Comparison of ENCODE assay signal across 20 cellular contexts in the genomic region with DNA sequence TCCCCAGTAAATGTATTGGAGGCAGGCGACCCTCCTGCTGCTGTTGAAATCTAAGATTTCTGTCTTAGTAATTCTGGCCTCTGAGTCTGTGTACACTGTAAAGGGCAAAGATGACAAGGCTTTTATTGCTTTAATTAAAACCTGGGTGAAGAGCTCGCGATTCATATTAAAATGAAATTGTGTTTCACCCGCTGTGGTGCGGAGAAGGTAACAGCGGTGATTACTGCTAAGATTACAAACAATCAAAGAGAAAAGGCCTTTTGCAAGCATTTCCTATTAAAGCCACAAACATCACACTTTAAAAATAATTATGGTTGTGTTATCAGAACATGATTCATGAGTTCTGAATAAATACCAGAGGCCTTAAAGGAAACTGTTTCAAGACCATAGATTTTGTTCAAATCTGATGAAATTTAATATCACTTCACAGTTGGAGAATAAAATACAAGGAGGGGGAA.
A peak's percentile ranks its signal among the peaks of the same experiment; 100 is the strongest.
DNase-seq lines count a peak whose midpoint lies in the region; ATAC-seq and TF ChIP-seq lines count a peak whose summit lies in the region.
"Had no signal": no experiment of that assay in that cellular context is flagged by ENCODE, and none has a peak within 500 bp of the region (broad histone marks: within the 10 kb centered on the region; RNA-seq: fewer than 3 reads in every experiment).

No MANE protein-coding gene starts in this region.

- no peaks in the 10 kb centered on the region for H3K4me1 ChIP-seq in tibial artery
- H3K4me1 ChIP-seq: psoas muscle, upper lobe of right lung had no signal

- H3K36me3 ChIP-seq in tibial artery, result no peaks in the 10 kb centered on the region
- H3K36me3 ChIP-seq: upper lobe of right lung had no signal

- no peak overlapping the region for H3K4me3 ChIP-seq in fibroblast of the aortic adventitia (ENCODE audit: low read depth, low read length)
- no peak overlapping the region for H3K4me3 ChIP-seq in tibial artery
- H3K4me3 ChIP-seq: psoas muscle, upper lobe of right lung had no signal

- H3K9me3 Mint-ChIP-seq in activated T-cell treated with anti-CD3 and anti-CD28 coated beads, Interleukin-2, amount 50 U/mL, for 72 hours, result peaks cover 0 to 2% of the 10 kb centered on the region in 2 donors
- H3K9me3 Mint-ChIP-seq in activated T-cell treated with anti-CD3 and anti-CD28 coated beads, Interleukin-2, amount 50 U/mL, for 24 hours, result no peaks in the 10 kb centered on the region
- H3K9me3 Mint-ChIP-seq: activated naive CD4-positive, alpha-beta T cell treated with anti-CD3 and anti-CD28 coated beads for 36 hours; dendritic cell treated with granulocyte-macrophage colony-stimulating factor and Interleukin-4, amounts not matched to agents 40 ng/mL and 50 ng/mL, for 4 days; memory B cell had no signal

- H3K4me3 Mint-ChIP-seq in activated T-cell treated with anti-CD3 and anti-CD28 coated beads, Interleukin-2, amount 50 U/mL, for 72 hours, result no peak overlapping the region
- H3K4me3 Mint-ChIP-seq in activated T-cell treated with anti-CD3 and anti-CD28 coated beads, Interleukin-2, amount 50 U/mL, for 24 hours, result no peak overlapping the region
- H3K4me3 Mint-ChIP-seq: activated naive CD4-positive, alpha-beta T cell treated with anti-CD3 and anti-CD28 coated beads for 36 hours; dendritic cell treated with granulocyte-macrophage colony-stimulating factor and Interleukin-4, amounts not matched to agents 40 ng/mL and 50 ng/mL, for 4 days; memory B cell had no signal

- H3K9me3 ChIP-seq in tibial artery, result no peaks in the 10 kb centered on the region
- H3K9me3 ChIP-seq: psoas muscle, upper lobe of right lung had no signal

- peaks cover 0 to 7% of the 10 kb centered on the region in 2 donors for H3K36me3 Mint-ChIP-seq in activated T-cell treated with anti-CD3 and anti-CD28 coated beads, Interleukin-2, amount 50 U/mL, for 72 hours (ENCODE audit: insufficient read depth in 2 of 2)
- H3K36me3 Mint-ChIP-seq in activated T-cell treated with anti-CD3 and anti-CD28 coated beads, Interleukin-2, amount 50 U/mL, for 24 hours (ENCODE audit: low read depth), result no peaks in the 10 kb centered on the region
- H3K36me3 Mint-ChIP-seq: memory B cell had no signal

- no peak for DNase-seq in activated T-cell treated with anti-CD3 and anti-CD28 coated beads, Interleukin-2, amount 50 U/mL, for 72 hours
- no peak for DNase-seq in activated T-cell treated with anti-CD3 and anti-CD28 coated beads, Interleukin-2, amount 50 U/mL, for 24 hours
- DNase-seq in NCI-H748 treated with DMSO at 0.1 percent for 48 hours (lab: John Stamatoyannopoulos, UW), result peak; percentile 30
- peak; percentile 24 for DNase-seq in fibroblast of the aortic adventitia (ENCODE audit: low read depth)
- no peak for DNase-seq in NCI-H82 treated with DMSO at 0.1 percent for 48 hours (lab: John Stamatoyannopoulos, UW; ENCODE audit: unreplicated experiment)
- DNase-seq in putamen (ENCODE audit: low spot score), result no peak
- no peak for DNase-seq in tibial artery
- DNase-seq: DMS79, GF-D8, left cardiac atrium, NCI-H1105 treated with DMSO at 0.1 percent for 48 hours, NCI-H526 treated with DMSO at 0.1 percent for 48 hours, nucleus accumbens, psoas muscle, SHP77 treated with DMSO at 0.1 percent for 48 hours, upper lobe of right lung had no signal

- no peak for TF ChIP-seq CTCF in fibroblast of the aortic adventitia (IDR thresholded peaks at IDR 0.05; ENCODE audit: insufficient read depth, low read length)
- no peak for TF ChIP-seq CTCF in tibial artery (IDR thresholded peaks at IDR 0.05)

- no peak overlapping the region for H3K27ac ChIP-seq in tibial artery
- H3K27ac ChIP-seq: psoas muscle, upper lobe of right lung had no signal

- peaks cover 11% of the 10 kb centered on the region for H3K27me3 Mint-ChIP-seq in activated T-cell treated with anti-CD3 and anti-CD28 coated beads, Interleukin-2, amount 50 U/mL, for 72 hours (ENCODE audit: low read depth)
- H3K27me3 Mint-ChIP-seq in activated T-cell treated with anti-CD3 and anti-CD28 coated beads, Interleukin-2, amount 50 U/mL, for 24 hours, result no peaks in the 10 kb centered on the region

- peaks cover 67% of the 10 kb centered on the region for H3K4me1 Mint-ChIP-seq in activated T-cell treated with anti-CD3 and anti-CD28 coated beads, Interleukin-2, amount 50 U/mL, for 72 hours (ENCODE audit: low read depth)
- H3K4me1 Mint-ChIP-seq in activated T-cell treated with anti-CD3 and anti-CD28 coated beads, Interleukin-2, amount 50 U/mL, for 24 hours (ENCODE audit: low read depth), result peaks cover 36% of the 10 kb centered on the region

- no peak overlapping the region for H3K27ac Mint-ChIP-seq in activated T-cell treated with anti-CD3 and anti-CD28 coated beads, Interleukin-2, amount 50 U/mL, for 72 hours
- no peak overlapping the region for H3K27ac Mint-ChIP-seq in activated T-cell treated with anti-CD3 and anti-CD28 coated beads, Interleukin-2, amount 50 U/mL, for 24 hours
- H3K27ac Mint-ChIP-seq: activated naive CD4-positive, alpha-beta T cell treated with anti-CD3 and anti-CD28 coated beads for 36 hours; dendritic cell treated with granulocyte-macrophage colony-stimulating factor and Interleukin-4, amounts not matched to agents 40 ng/mL and 50 ng/mL, for 4 days; memory B cell had no signal

- peak; percentile 22 to 37 for ATAC-seq in activated T-cell treated with anti-CD3 and anti-CD28 coated beads, Interleukin-2, amount 50 U/mL, for 72 hours (replicated peaks in 1 of 2)
- ATAC-seq in SK-N-SH treated with all-trans-retinoic acid at 6 μM for 48 hours, result no peak
- ATAC-seq: left cardiac atrium, psoas muscle had no signal

- H3K27me3 ChIP-seq in tibial artery, result no peaks in the 10 kb centered on the region
- H3K27me3 ChIP-seq: upper lobe of right lung had no signal

- intact Hi-C loops in tibial artery (cut with DNase I; ENCODE audit: low total_unique reads), result loop anchor here (10.0 kb wide), 1 partner anchor 91 kb away; no protein-coding TSS in a partner anchor

TF ChIP-seq in SK-N-SH treated with all-trans-retinoic acid at 6 μM for 48 hours, 23 proteins besides CTCF, POLR2A, EP300 and RAD21:
- TF ChIP-seq ESRRG (CRISPR knock-in tag; IDR thresholded peaks at IDR 0.05) (no peak), ZC3H10 (CRISPR knock-in tag; IDR thresholded peaks at IDR 0.05) (no peak), ARNTL (CRISPR knock-in tag; IDR thresholded peaks at IDR 0.05; ENCODE audit: borderline replicate concordance, low read depth) (no peak), OSR1 (CRISPR knock-in tag; IDR thresholded peaks at IDR 0.05) (no peak), TCF4 (CRISPR knock-in tag; IDR thresholded peaks at IDR 0.05; ENCODE audit: borderline replicate concordance) (no peak), BACH2 (CRISPR knock-in tag; IDR thresholded peaks at IDR 0.05; ENCODE audit: borderline replicate concordance) (no peak), RARB (CRISPR knock-in tag; IDR thresholded peaks at IDR 0.05) (no peak), POU6F1 (CRISPR knock-in tag; IDR thresholded peaks at IDR 0.05; ENCODE audit: borderline replicate concordance, low read depth) (no peak), ISL1 (CRISPR knock-in tag; IDR thresholded peaks at IDR 0.05) (no peak), GLIS3 (CRISPR knock-in tag; IDR thresholded peaks at IDR 0.05) (no peak), PPARA (CRISPR knock-in tag; IDR thresholded peaks at IDR 0.05; ENCODE audit: borderline replicate concordance) (no peak), ZFP3 (CRISPR knock-in tag; IDR thresholded peaks at IDR 0.05) (no peak)

Comparison
In these comparisons a context has a peak if more than half of its experiments do, and no peak if none do; other contexts are left out.
1. DNase-seq: peak in NCI-H748 treated with DMSO at 0.1 percent for 48 hours (single experiment) and fibroblast of the aortic adventitia (single experiment); none in activated T-cell treated with anti-CD3 and anti-CD28 coated beads, Interleukin-2, amount 50 U/mL, for 72 hours (0 of 2), activated T-cell treated with anti-CD3 and anti-CD28 coated beads, Interleukin-2, amount 50 U/mL, for 24 hours (single experiment), NCI-H82 treated with DMSO at 0.1 percent for 48 hours (single experiment), putamen (single experiment) and tibial artery (0 of 2).